ENCODE assay signal across 18 cellular contexts in genomic region chr15:69300129-69300588, GRCh38. TPM values are rescaled to one million over a fixed set of nuclear protein-coding genes. Genes with fewer than 3 reads are reported as not detected.
DNase-seq lines count a peak whose midpoint lies in the region; ATAC-seq, FAIRE-seq and TF ChIP-seq lines count a peak whose summit lies in the region.
"Had no signal": no experiment of that assay in that cellular context is flagged by ENCODE, and none has a peak within 500 bp of the region (broad histone marks: within the 10 kb centered on the region; RNA-seq: fewer than 3 reads in every experiment).

No MANE protein-coding gene starts in this region.

- H3K56ac ChIP-seq in H1 (replicated peaks; ENCODE audit: insufficient read length, low read depth, low read length), result no peak overlapping the region

- no peaks in the 10 kb centered on the region; the same call in 1 of the 2 replicates for H3K36me3 ChIP-seq in ES-I3 (ENCODE audit: insufficient read depth, low read length)
- no peaks in the 10 kb centered on the region for H3K36me3 ChIP-seq in H1 (ENCODE audit: control insufficient read depth in 2 of 4, insufficient read depth in 4 of 4, low read length in 3 of 4)
- H3K36me3 ChIP-seq in neural progenitor cell, result no peaks in the 10 kb centered on the region
- H3K36me3 ChIP-seq: esophagus squamous epithelium had no signal

- no peaks in the 10 kb centered on the region for H3K36me3 Mint-ChIP-seq in neural progenitor cell
- H3K36me3 Mint-ChIP-seq: activated CD8-positive, alpha-beta memory T cell treated with anti-CD3 and anti-CD28 coated beads, Interleukin-2, amount 10 ng/mL, durations not matched to agents 7 days and 5 days; activated naive CD4-positive, alpha-beta T cell treated with anti-CD3 and anti-CD28 coated beads, Interleukin-2, amount 50 U/mL, for 24 hours; CD8-positive, alpha-beta memory T cell had no signal

- peak overlapping the region; percentile 67 for H3K4me3 Mint-ChIP-seq in neural progenitor cell
- H3K4me3 Mint-ChIP-seq: activated CD8-positive, alpha-beta memory T cell treated with anti-CD3 and anti-CD28 coated beads, Interleukin-2, amount 10 ng/mL, durations not matched to agents 7 days and 5 days; activated naive CD4-positive, alpha-beta T cell treated with anti-CD3 and anti-CD28 coated beads, Interleukin-2, amount 50 U/mL, for 24 hours had no signal

- no peak for TF ChIP-seq RAD21 in H1 (IDR thresholded peaks at IDR 0.05 in 1 of 2, conservative IDR thresholded peaks at IDR 0.05 in 1 of 2; ENCODE audit: low read depth in 2 of 2, low read length in 2 of 2)

- no peak overlapping the region for H2BK120ac ChIP-seq in H1 (replicated peaks; ENCODE audit: low read depth, low read length)

- WGBS in H1 (ENCODE audit: extremely low coverage in 1 of 2, insufficient coverage in 1 of 2, insufficient read length in 1 of 2, insufficient replicate concordance in 2 of 2, low coverage in 1 of 2, low lambda C conversion rate in 2 of 2, missing lambda C conversion rate in 1 of 2), 2 experiments, result 23% methylated on average over 5 of the region's 5 CpGs; no CpG with 5 or more reads in 1 of the 2 experiments

- H2BK5ac ChIP-seq in H1 (ENCODE audit: low read depth, low read length), result no peak overlapping the region

- peak overlapping the region; percentile 78; the same call in 1 of the 2 replicates for H3K9ac ChIP-seq in ES-I3 (ENCODE audit: low read depth, low read length)
- no peak overlapping the region for H3K9ac ChIP-seq in H1 (replicated peaks in 1 of 4; ENCODE audit: extremely low read depth in 1 of 4, low read depth in 3 of 4, low read length in 3 of 4)
- H3K9ac ChIP-seq in neural progenitor cell, result no peak overlapping the region

- no peak overlapping the region for H3K14ac ChIP-seq in H1 (ENCODE audit: insufficient read length)

- no peaks in the 10 kb centered on the region for H3K9me3 Mint-ChIP-seq in neural progenitor cell
- H3K9me3 Mint-ChIP-seq: activated naive CD4-positive, alpha-beta T cell treated with anti-CD3 and anti-CD28 coated beads, Interleukin-2, amount 50 U/mL, for 24 hours had no signal

- H3F3A ChIP-seq in neural progenitor cell (ENCODE audit: low read depth), result peaks cover 4% of the 10 kb centered on the region

- peak overlapping the region; percentile 89 for H3K4me2 ChIP-seq in H1 (ENCODE audit: insufficient read depth in 1 of 2, low read depth in 2 of 2, low read length in 2 of 2)
- H3K4me2 ChIP-seq in neural progenitor cell, result peak overlapping the region; percentile 87

- H3K79me1 ChIP-seq in H1 (ENCODE audit: low read depth, low read length), result peaks cover 3% of the 10 kb centered on the region

- H3K79me2 ChIP-seq in H1 (ENCODE audit: control insufficient read depth in 1 of 2, insufficient read depth in 2 of 2, low read length in 2 of 2), result no peaks in the 10 kb centered on the region
- no peaks in the 10 kb centered on the region for H3K79me2 ChIP-seq in neural progenitor cell (ENCODE audit: low read depth)

- H3K23ac ChIP-seq in H1 (ENCODE audit: insufficient read length), result no peak overlapping the region

- no peak for TF ChIP-seq CTCF in H1 (IDR thresholded peaks at IDR 0.05; ENCODE audit: control extremely low read depth in 1 of 3, insufficient read depth in 1 of 3, low read depth in 1 of 3, low read length in 3 of 3)
- no peak for TF ChIP-seq CTCF in neural progenitor cell (IDR thresholded peaks at IDR 0.05)

- POLR2A ChIA-PET in H1 (lab: Charles Lee; ENCODE audit: partially characterized antibody), result interaction anchor here (0.8 to 2.4 kb wide), 5 partner anchors 10 to 152 kb away, joined by 3 to 10 read pairs (median 5); partner anchors contain the start of genes KIF23 and RPLP1

- no peak for TF ChIP-seq POLR2A in H1 (IDR thresholded peaks at IDR 0.05; ENCODE audit: control extremely low read depth in 1 of 2, low read depth in 2 of 2, low read length in 2 of 2)

- DNase-seq in NCI-H146 (lab: John Stamatoyannopoulos, UW) (peak; percentile 61), H1 (ENCODE audit: low read depth in 1 of 2, low spot score in 2 of 2) (peak in 1 of 2 experiments; percentile 62), neural progenitor cell (ENCODE audit: low spot score) (peak; percentile 37), DMS79 (lab: John Stamatoyannopoulos, UW) (no peak), midbrain (lab: John Stamatoyannopoulos, UW) (no peak)
- DNase-seq in activated T-cell treated with anti-CD3 and anti-CD28 coated beads, Interleukin-2, amount 50 U/mL, for 48 hours, result no peak
- DNase-seq: activated CD8-positive, alpha-beta memory T cell treated with anti-CD3 and anti-CD28 coated beads, Interleukin-2, amount 10 ng/mL, durations not matched to agents 7 days and 5 days; CD8-positive, alpha-beta memory T cell; esophagus squamous epithelium; MG63; naive thymus-derived CD4-positive, alpha-beta T cell; NCI-H510A treated with DMSO at 0.1 percent for 48 hours; SHP77; testis had no signal

- no peak for FAIRE-seq in H1 (lab: Jason Lieb, UNC)

- no peak overlapping the region for H4K5ac ChIP-seq in H1 (ENCODE audit: insufficient read length, low read depth, low read length)

- H3K9me3 ChIP-seq in ES-I3 (ENCODE audit: control insufficient read depth, insufficient read depth, low read length) (no peaks in the 10 kb centered on the region), H1 (ENCODE audit: insufficient read depth in 2 of 2, low read depth in 1 of 2, low read length in 1 of 2) (no peaks in the 10 kb centered on the region), neural progenitor cell (ENCODE audit: low read depth) (no peaks in the 10 kb centered on the region)
- H3K9me3 ChIP-seq: esophagus squamous epithelium, MG63, testis had no signal

- no peak overlapping the region for H3K4ac ChIP-seq in H1 (replicated peaks; ENCODE audit: insufficient read length, low read depth, low read length)

- H3K4me3 ChIP-seq in H1 (ENCODE audit: extremely low read depth in 1 of 4, insufficient read depth in 2 of 4, low read depth in 3 of 4, low read length in 4 of 4) (peak overlapping the region in 3 of 4 experiments; percentile 55 to 84 (median 56); a peak in 5 of 8 replicates), neural progenitor cell (no peak overlapping the region)

- H3K27ac ChIP-seq in H1 (ENCODE audit: low read depth, low read length) (no peak overlapping the region), neural progenitor cell (no peak overlapping the region)
- H3K27ac ChIP-seq: skin epidermis, testis had no signal

- peak overlapping the region; percentile 21 for H2BK12ac ChIP-seq in H1 (ENCODE audit: low read depth, low read length)

- peaks cover 39% of the 10 kb centered on the region for H3K27me3 Mint-ChIP-seq in neural progenitor cell (ENCODE audit: insufficient read depth, low read depth)

- no peak overlapping the region for H3K27ac Mint-ChIP-seq in neural progenitor cell
- H3K27ac Mint-ChIP-seq: activated CD8-positive, alpha-beta memory T cell treated with anti-CD3 and anti-CD28 coated beads, Interleukin-2, amount 10 ng/mL, durations not matched to agents 7 days and 5 days; activated naive CD4-positive, alpha-beta T cell treated with anti-CD3 and anti-CD28 coated beads, Interleukin-2, amount 50 U/mL, for 24 hours; CD8-positive, alpha-beta memory T cell; naive thymus-derived CD4-positive, alpha-beta T cell had no signal

- peaks cover 13% of the 10 kb centered on the region; the same call in 1 of the 2 replicates for H3K23me2 ChIP-seq in H1 (ENCODE audit: low read depth, low read length)

- no peak overlapping the region for H2AK5ac ChIP-seq in H1 (ENCODE audit: low read depth, low read length)

- H3K18ac ChIP-seq in H1 (ENCODE audit: extremely low read depth, low read length), result no peak overlapping the region

- H3K4me1 Mint-ChIP-seq in neural progenitor cell, result peaks cover 4% of the 10 kb centered on the region
- H3K4me1 Mint-ChIP-seq: activated CD8-positive, alpha-beta memory T cell treated with anti-CD3 and anti-CD28 coated beads, Interleukin-2, amount 10 ng/mL, durations not matched to agents 7 days and 5 days had no signal

- H2AFZ ChIP-seq in H1 (ENCODE audit: low read length) (no peak overlapping the region), neural progenitor cell (replicated peaks) (no peak overlapping the region)

- peaks cover 7 to 32% (median 20%) of the 10 kb centered on the region in 4 experiments for H3K27me3 ChIP-seq in H1 (replicated peaks in 1 of 4; ENCODE audit: control insufficient read depth in 3 of 4, extremely low read depth in 1 of 4, insufficient read depth in 3 of 4, low read length in 3 of 4)
- H3K27me3 ChIP-seq in neural progenitor cell, result peaks cover 67% of the 10 kb centered on the region
- H3K27me3 ChIP-seq: MG63, testis had no signal

- ATAC-seq in HG03095 (IDR thresholded peaks at IDR 0.05; ENCODE audit: unreplicated experiment), result no peak
- ATAC-seq: activated CD8-positive, alpha-beta memory T cell treated with anti-CD3 and anti-CD28 coated beads, Interleukin-2, amount 10 ng/mL, durations not matched to agents 7 days and 5 days had no signal

- H3K4me1 ChIP-seq in ES-I3 (ENCODE audit: insufficient read depth, low read length), result peaks cover 5% of the 10 kb centered on the region
- peaks cover 2 to 14% (median 10%) of the 10 kb centered on the region in 4 experiments for H3K4me1 ChIP-seq in H1 (replicated peaks in 1 of 4; ENCODE audit: control insufficient read depth in 3 of 4, insufficient read depth in 4 of 4, low read length in 3 of 4)
- H3K4me1 ChIP-seq in neural progenitor cell, result peaks cover 12% of the 10 kb centered on the region

- no peak overlapping the region; the same call in 1 of the 2 replicates for H2BK20ac ChIP-seq in H1 (ENCODE audit: low read length)

- no peak overlapping the region for H2BK15ac ChIP-seq in H1 (ENCODE audit: low read length)

- TF ChIP-seq EP300 in H1 (IDR thresholded peaks at IDR 0.05; ENCODE audit: borderline replicate concordance in 1 of 2, low read depth in 2 of 2, low read length in 2 of 2), result no peak

- CTCF ChIA-PET in H1 (lab: Charles Lee; ENCODE audit: partially characterized antibody), result interaction anchor here (0.6 to 2.1 kb wide), 14 partner anchors 9 to 489 kb away, joined by 3 to 9 read pairs (median 4); no protein-coding TSS in a partner anchor

- no peak overlapping the region for H4K91ac ChIP-seq in H1 (replicated peaks; ENCODE audit: insufficient read length, low read length)

- H4K20me1 ChIP-seq in H1 (replicated peaks in 1 of 2; ENCODE audit: control insufficient read depth in 1 of 2, insufficient read depth in 2 of 2, low read length in 2 of 2) (no peaks in the 10 kb centered on the region), neural progenitor cell (ENCODE audit: low read depth) (no peaks in the 10 kb centered on the region)

- no peak overlapping the region for H4K8ac ChIP-seq in H1 (ENCODE audit: extremely low read depth, insufficient read depth, low read length)

RNA-seq across cellular contexts. Expression of gene PAQR5, which starts 1.4 kb away (rescaled TPM):
- 7.8 and 8.7 TPM in 2 replicates for total RNA-seq in H1 (2021; fragmentation: NEBNext Ultra II Directional; extraction: Animal tissue kit (Norgen Biotek cat#: 25700))
- polyA plus RNA-seq in H1 (2011; rRNA removed), result 15.8 and 18.1 TPM in 2 replicates
- 10.0 TPM for polyA plus RNA-seq in H1 (2011; cell fraction: cytosol; rRNA removed)
- polyA plus RNA-seq in H1 (2011; cell fraction: nucleus; rRNA removed), result 17.0 TPM
- 5.8 to 8.4 TPM (median 7.3 TPM) in 4 replicates for polyA plus RNA-seq in H1 (2012, experiment 1 of 2)
- 4.3 TPM for polyA plus RNA-seq in H1 (2012, experiment 2 of 2)
- polyA plus RNA-seq in H1 (2013, experiment 1 of 2), result 9.2 TPM
- polyA plus RNA-seq in H1 (2013, experiment 2 of 2), result 9.5 TPM
- 64.9 and 76.4 TPM in 2 replicates for polyA minus RNA-seq in H1 (2011; rRNA and poly(A)+ RNA removed)
- polyA minus RNA-seq in H1 (2011; cell fraction: cytosol; rRNA and poly(A)+ RNA removed), result 8.6 TPM
- 15.0 TPM for polyA minus RNA-seq in H1 (2011; cell fraction: nucleus; rRNA and poly(A)+ RNA removed)
- total RNA-seq in neural progenitor cell (ENCODE audit: low replicate concordance), result 1.1 and 1.4 TPM in 2 replicates
- total RNA-seq: activated CD8-positive, alpha-beta memory T cell treated with anti-CD3 and anti-CD28 coated beads, Interleukin-2, amount 10 ng/mL, durations not matched to agents 7 days and 5 days; CD8-positive, alpha-beta memory T cell had no signal
- polyA plus RNA-seq: CD8-positive, alpha-beta memory T cell; naive thymus-derived CD4-positive, alpha-beta T cell had no signal

Comparison
In these comparisons a context has a peak if more than half of its experiments do, and no peak if none do; other contexts are left out.
1. DNase-seq: peak in NCI-H146 (single experiment) and neural progenitor cell (single experiment); none in DMS79 (single experiment), activated T-cell treated with anti-CD3 and anti-CD28 coated beads, Interleukin-2, amount 50 U/mL, for 48 hours (0 of 2) and midbrain (single experiment).